ENCODE assay signal across 7 cellular contexts in the genomic region with DNA sequence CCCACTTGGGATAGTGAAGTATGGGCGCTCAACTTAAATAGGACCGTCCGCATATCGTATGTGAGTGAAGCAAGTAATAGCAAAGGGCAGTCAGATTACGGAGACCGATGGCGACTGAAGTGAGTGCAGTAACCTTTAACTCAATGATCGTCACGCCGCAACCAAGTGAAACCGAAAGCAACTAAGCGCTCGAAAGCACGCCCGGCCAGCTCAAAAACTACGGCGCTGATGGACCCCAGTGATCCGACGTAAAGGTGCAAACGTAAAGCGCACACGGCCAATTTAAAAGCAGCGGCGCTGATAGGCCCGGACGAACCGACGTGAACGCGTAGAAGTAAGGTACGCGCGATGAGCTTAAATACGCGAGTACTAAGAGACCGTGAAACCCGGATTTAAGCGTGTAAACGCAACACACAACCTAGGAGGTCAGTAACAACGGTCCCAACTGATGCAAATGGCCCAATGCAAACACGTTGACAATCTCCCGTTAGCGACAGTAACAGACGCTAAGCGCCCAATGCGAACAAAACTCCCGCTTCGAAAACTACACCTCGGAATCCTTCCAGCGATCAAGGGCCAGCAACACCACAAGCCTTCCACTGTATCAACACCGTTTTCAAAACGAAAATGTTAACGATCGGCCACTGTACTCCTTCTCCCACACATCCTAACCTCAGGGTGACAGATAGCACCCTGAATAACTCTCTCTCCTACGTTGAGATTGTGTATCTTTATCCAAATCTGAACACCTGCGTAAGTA. TPM values are rescaled to one million over a fixed set of nuclear protein-coding genes. Genes with fewer than 3 reads are reported as not detected.
DNase-seq lines count a peak whose midpoint lies in the region; ATAC-seq, FAIRE-seq and TF ChIP-seq lines count a peak whose summit lies in the region.

No MANE protein-coding gene starts in this region.

- H3K4me3 ChIP-seq in kidney (ENCODE audit: low read length in 2 of 2): peak overlapping the region; percentile 88 to 89

- no peaks in the 10 kb centered on the region for H3K9me3 ChIP-seq in kidney (ENCODE audit: control insufficient read depth in 1 of 2, low read length in 2 of 2)

- H3K4me1 ChIP-seq in kidney (ENCODE audit: control insufficient read depth in 1 of 2, insufficient read depth in 1 of 2, low read depth in 1 of 2, low read length in 2 of 2): peaks cover 4 to 9% of the 10 kb centered on the region in 2 donors

- H3K36me3 ChIP-seq in kidney (ENCODE audit: control insufficient read depth in 1 of 2, insufficient read depth in 2 of 2, low read length in 2 of 2): no peaks in the 10 kb centered on the region

- H3K27ac ChIP-seq in kidney (ENCODE audit: low read depth in 2 of 2, low read length in 2 of 2): peak overlapping the region; percentile 98 to 99

- ATAC-seq in GM18520 (IDR thresholded peaks at IDR 0.05; ENCODE audit: unreplicated experiment) (peak; percentile 75), HG03139 (IDR thresholded peaks at IDR 0.05; ENCODE audit: unreplicated experiment) (peak; percentile 67)
- peak; percentile 81 to 87 for ATAC-seq in activated CD4-positive, CD25-positive, alpha-beta regulatory T cell treated with anti-CD3 and anti-CD28 coated beads, Interleukin-2, amount 50 U/mL, for 24 hours

- peak; percentile 90 for FAIRE-seq in kidney (lab: Jason Lieb, UNC)

- DNase-seq in NCI-H345 treated with DMSO at 0.1 percent for 48 hours (lab: John Stamatoyannopoulos, UW; ENCODE audit: unreplicated experiment) (peak; percentile 84), cerebellar cortex (ENCODE audit: low spot score) (peak; percentile 100), kidney (peak; percentile 90)
- DNase-seq in stimulated activated CD4-positive, alpha-beta T cell treated with anti-CD3 and anti-CD28 coated beads, Interleukin-15, amount 100 ng/mL, for 1 hour (ENCODE audit: low read depth in 1 of 2, low spot score in 1 of 2): peak; percentile 73 to 81

- peak overlapping the region; percentile 89 to 98 for H3K9ac ChIP-seq in kidney (ENCODE audit: low read length in 2 of 2)

- no peak for TF ChIP-seq CTCF in kidney (IDR thresholded peaks at IDR 0.05; ENCODE audit: borderline replicate concordance, extremely low read depth, insufficient read depth)

- intact Hi-C loops in kidney (cut with DNase I): no loop called here

RNA-seq across cellular contexts. Expression of a gene that starts 37.9 kb away (rescaled TPM):
- 48.8 TPM for total RNA-seq in kidney
- 81.2 TPM for polyA plus RNA-seq in kidney (ENCODE audit: insufficient read depth, low read depth, low replicate concordance)

Comparison
In these comparisons a context has a peak if more than half of its experiments do, and no peak if none do; other contexts are left out.
1. Peak in every context shown above with its lines: DNase-seq, ATAC-seq, H3K4me3 ChIP-seq and H3K27ac ChIP-seq.